ENCODE assay signal across 33 cellular contexts in the genomic region with DNA sequence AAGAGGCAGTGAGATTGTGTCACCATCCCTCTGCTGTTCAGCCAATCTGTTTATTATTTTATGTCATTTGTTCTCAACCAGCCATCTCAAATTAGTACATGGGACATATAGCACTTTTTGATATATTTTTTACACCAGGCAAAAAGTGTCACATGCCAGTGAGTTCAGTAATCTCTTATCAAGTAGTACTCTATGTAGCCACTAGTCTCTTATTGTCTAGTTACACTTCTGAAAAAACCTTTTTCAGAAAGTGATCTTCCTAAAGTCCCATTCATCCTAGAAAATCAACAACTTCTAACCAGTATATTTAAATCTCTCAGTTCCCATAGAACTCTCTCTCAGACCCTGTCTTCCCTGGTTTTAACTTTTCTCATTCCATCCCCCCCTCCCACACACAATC.
"Had no signal": no experiment of that assay in that cellular context is flagged by ENCODE, and none has a peak within 500 bp of the region (broad histone marks: within the 10 kb centered on the region; RNA-seq: fewer than 3 reads in every experiment).

No MANE protein-coding gene starts in this region.

- H3K36me3 ChIP-seq: brain microvascular endothelial cell had no signal

- ATAC-seq: activated CD8-positive, alpha-beta memory T cell treated with anti-CD3 and anti-CD28 coated beads, Interleukin-2, amount 10 ng/mL, durations not matched to agents 7 days and 5 days; PC-3 had no signal

- H3K9me3 Mint-ChIP-seq: activated CD4-positive, alpha-beta memory T cell treated with anti-CD3 and anti-CD28 coated beads, Interleukin-2, amount 10 ng/mL, durations not matched to agents 7 days and 5 days; activated naive CD4-positive, alpha-beta T cell treated with anti-CD3 and anti-CD28 coated beads, Interleukin-2, amount 10 ng/mL, durations not matched to agents 7 days and 5 days had no signal

- H3K27me3 Mint-ChIP-seq: activated CD4-positive, alpha-beta memory T cell treated with anti-CD3 and anti-CD28 coated beads, Interleukin-2, amount 10 ng/mL, durations not matched to agents 7 days and 5 days; activated CD8-positive, alpha-beta memory T cell treated with anti-CD3 and anti-CD28 coated beads, Interleukin-2, amount 10 ng/mL, durations not matched to agents 7 days and 5 days; activated naive CD4-positive, alpha-beta T cell treated with anti-CD3 and anti-CD28 coated beads, Interleukin-2, amount 10 ng/mL, durations not matched to agents 7 days and 5 days; activated naive CD8-positive, alpha-beta T cell had no signal

- H3K36me3 Mint-ChIP-seq: activated CD8-positive, alpha-beta memory T cell treated with anti-CD3 and anti-CD28 coated beads, Interleukin-2, amount 10 ng/mL, durations not matched to agents 7 days and 5 days; activated naive CD4-positive, alpha-beta T cell treated with anti-CD3 and anti-CD28 coated beads, Interleukin-2, amount 10 ng/mL, durations not matched to agents 7 days and 5 days had no signal

- DNase-seq: activated CD4-positive, alpha-beta memory T cell treated with anti-CD3 and anti-CD28 coated beads, Interleukin-2, amount 10 ng/mL, durations not matched to agents 7 days and 5 days; activated CD4-positive, alpha-beta T cell treated with anti-CD3 and anti-CD28 coated beads for 1 hour; activated CD4-positive, alpha-beta T cell treated with anti-CD3 and anti-CD28 coated beads for 48 hours; activated CD4-positive, CD25-positive, alpha-beta regulatory T cell; activated CD8-positive, alpha-beta memory T cell treated with anti-CD3 and anti-CD28 coated beads for 24 hours; activated CD8-positive, alpha-beta memory T cell treated with anti-CD3 and anti-CD28 coated beads, Interleukin-2, amount 10 ng/mL, durations not matched to agents 7 days and 5 days; activated CD8-positive, alpha-beta memory T cell treated with anti-CD3 and anti-CD28 coated beads, Interleukin-2, amount 50 U/mL, for 48 hours; activated effector memory CD4-positive, alpha-beta T cell treated with Interleukin-2 at 50 U/mL for 16 hours; activated naive CD4-positive, alpha-beta T cell treated with anti-CD3 and anti-CD28 coated beads, Interleukin-2, amount 10 ng/mL, durations not matched to agents 7 days and 5 days; activated T-cell treated with anti-CD3 and anti-CD28 coated beads, Interleukin-2, amount 50 U/mL, for 48 hours; amniotic stem cell; aorta; brain microvascular endothelial cell; central memory CD4-positive, alpha-beta T cell; Karpas-422; MV-4-11; NCI-H1092; NCI-H1436 treated with DMSO at 0.1 percent for 48 hours; NCI-H1694 treated with DMSO at 0.1 percent for 48 hours; NCI-H2029; NCI-H345; NCI-H510A; NCI-H526; NCI-H748 treated with DMSO at 0.1 percent for 48 hours; NK-92 treated with Interleukin-12 subunit alpha and Interleukin-12 subunit beta, amount 100 ng/mL, for 24 hours; PC-3; Right ventricle myocardium superior; SW 1271; T-helper 1 cell; T-helper 2 cell; T-helper 9 cell had no signal

- H3K4me3 Mint-ChIP-seq: activated CD4-positive, alpha-beta memory T cell treated with anti-CD3 and anti-CD28 coated beads, Interleukin-2, amount 10 ng/mL, durations not matched to agents 7 days and 5 days; activated CD8-positive, alpha-beta memory T cell treated with anti-CD3 and anti-CD28 coated beads, Interleukin-2, amount 10 ng/mL, durations not matched to agents 7 days and 5 days; activated naive CD4-positive, alpha-beta T cell treated with anti-CD3 and anti-CD28 coated beads, Interleukin-2, amount 10 ng/mL, durations not matched to agents 7 days and 5 days; activated naive CD8-positive, alpha-beta T cell had no signal

- H3K27ac Mint-ChIP-seq: activated CD4-positive, alpha-beta memory T cell treated with anti-CD3 and anti-CD28 coated beads, Interleukin-2, amount 10 ng/mL, durations not matched to agents 7 days and 5 days; activated CD8-positive, alpha-beta memory T cell treated with anti-CD3 and anti-CD28 coated beads, Interleukin-2, amount 10 ng/mL, durations not matched to agents 7 days and 5 days; activated naive CD4-positive, alpha-beta T cell treated with anti-CD3 and anti-CD28 coated beads, Interleukin-2, amount 10 ng/mL, durations not matched to agents 7 days and 5 days; activated naive CD8-positive, alpha-beta T cell had no signal

- H3K4me1 Mint-ChIP-seq: activated CD4-positive, alpha-beta memory T cell treated with anti-CD3 and anti-CD28 coated beads, Interleukin-2, amount 10 ng/mL, durations not matched to agents 7 days and 5 days; activated CD8-positive, alpha-beta memory T cell treated with anti-CD3 and anti-CD28 coated beads, Interleukin-2, amount 10 ng/mL, durations not matched to agents 7 days and 5 days; activated naive CD4-positive, alpha-beta T cell treated with anti-CD3 and anti-CD28 coated beads, Interleukin-2, amount 10 ng/mL, durations not matched to agents 7 days and 5 days had no signal

- H3K27ac ChIP-seq: brain microvascular endothelial cell, VCaP had no signal

- H3K27me3 ChIP-seq: brain microvascular endothelial cell had no signal
